ENCODE assay signal across 1 cellular context in genomic region chr17:27540300-27541105, GRCh38.
TF ChIP-seq lines count a peak whose summit lies in the region.

No MANE protein-coding gene starts in this region.

TF ChIP-seq in A549, 52 proteins besides CTCF, POLR2A, EP300 and RAD21 (continued from another document):
- TF ChIP-seq BCL3 (IDR thresholded peaks at IDR 0.05) = peak; percentile 92
- TF ChIP-seq CBX8 (IDR thresholded peaks at IDR 0.05) = no peak
- no peak for TF ChIP-seq ZC3H11A (IDR thresholded peaks at IDR 0.05)
- TF ChIP-seq MYC (IDR thresholded peaks at IDR 0.05; ENCODE audit: borderline replicate concordance, low read length) = no peak
- TF ChIP-seq HEYL (CRISPR knock-in tag; IDR thresholded peaks at IDR 0.05) = no peak
- TF ChIP-seq SMC3 (IDR thresholded peaks at IDR 0.05) = peak; percentile 68; the same call in 2 of the 3 replicates
- TF ChIP-seq, protein P1, sequence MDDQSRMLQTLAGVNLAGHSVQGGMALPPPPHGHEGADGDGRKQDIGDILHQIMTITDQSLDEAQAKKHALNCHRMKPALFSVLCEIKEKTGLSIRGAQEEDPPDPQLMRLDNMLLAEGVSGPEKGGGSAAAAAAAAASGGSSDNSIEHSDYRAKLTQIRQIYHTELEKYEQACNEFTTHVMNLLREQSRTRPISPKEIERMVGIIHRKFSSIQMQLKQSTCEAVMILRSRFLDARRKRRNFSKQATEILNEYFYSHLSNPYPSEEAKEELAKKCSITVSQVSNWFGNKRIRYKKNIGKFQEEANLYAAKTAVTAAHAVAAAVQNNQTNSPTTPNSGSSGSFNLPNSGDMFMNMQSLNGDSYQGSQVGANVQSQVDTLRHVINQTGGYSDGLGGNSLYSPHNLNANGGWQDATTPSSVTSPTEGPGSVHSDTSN (IDR thresholded peaks at IDR 0.05) = 0 out of 2 replicates have a peak, but pooled peaks have one; percentile 30
- no peak for TF ChIP-seq RNF2 (IDR thresholded peaks at IDR 0.05; ENCODE audit: borderline replicate concordance, low read depth)
- TF ChIP-seq ZSCAN20 (CRISPR knock-in tag; IDR thresholded peaks at IDR 0.05) = no peak
- TF ChIP-seq, protein P2, sequence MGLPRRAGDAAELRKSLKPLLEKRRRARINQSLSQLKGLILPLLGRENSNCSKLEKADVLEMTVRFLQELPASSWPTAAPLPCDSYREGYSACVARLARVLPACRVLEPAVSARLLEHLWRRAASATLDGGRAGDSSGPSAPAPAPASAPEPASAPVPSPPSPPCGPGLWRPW (IDR thresholded peaks at IDR 0.05) = peak; percentile 61; the same call in 1 of the 2 replicates
- peak; percentile 23 for TF ChIP-seq MAFK (IDR thresholded peaks at IDR 0.05; ENCODE audit: partially characterized antibody)
- no peak for TF ChIP-seq HOXA7 (CRISPR knock-in tag; IDR thresholded peaks at IDR 0.05)
- peak; percentile 91 for TF ChIP-seq GATA3 (IDR thresholded peaks at IDR 0.05; ENCODE audit: borderline replicate concordance)
- TF ChIP-seq JUNB (IDR thresholded peaks at IDR 0.05) = peak; percentile 79
- no peak for TF ChIP-seq TP53 (CRISPR knock-in tag; IDR thresholded peaks at IDR 0.05)
- TF ChIP-seq, protein P3, sequence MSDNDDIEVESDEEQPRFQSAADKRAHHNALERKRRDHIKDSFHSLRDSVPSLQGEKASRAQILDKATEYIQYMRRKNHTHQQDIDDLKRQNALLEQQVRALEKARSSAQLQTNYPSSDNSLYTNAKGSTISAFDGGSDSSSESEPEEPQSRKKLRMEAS (IDR thresholded peaks at IDR 0.05) = peak; percentile 80
- TF ChIP-seq KDM1A (IDR thresholded peaks at IDR 0.05; ENCODE audit: low read depth) = no peak
- TF ChIP-seq CHD2 (IDR thresholded peaks at IDR 0.05; ENCODE audit: low read length, partially characterized antibody) = no peak
- TF ChIP-seq EHMT2 (IDR thresholded peaks at IDR 0.05; ENCODE audit: low read depth) = no peak
- no peak for TF ChIP-seq ATOH8 (CRISPR knock-in tag; IDR thresholded peaks at IDR 0.05; ENCODE audit: low read depth)
- TF ChIP-seq BHLHE40 (IDR thresholded peaks at IDR 0.05; ENCODE audit: low read depth, low read length) = no peak
- no peak for TF ChIP-seq TFCP2L1 (CRISPR knock-in tag; IDR thresholded peaks at IDR 0.05)
- no peak for TF ChIP-seq HDAC2 (IDR thresholded peaks at IDR 0.05)
- TF ChIP-seq HMGXB4 (CRISPR knock-in tag; IDR thresholded peaks at IDR 0.05; ENCODE audit: borderline replicate concordance) = no peak
- TF ChIP-seq RCOR1 (IDR thresholded peaks at IDR 0.05; ENCODE audit: low read depth, low read length) = no peak
- TF ChIP-seq EHF (CRISPR knock-in tag; IDR thresholded peaks at IDR 0.05) = no peak
- TF ChIP-seq NR3C1 (IDR thresholded peaks at IDR 0.05) = no peak; the same call in 2 of the 3 replicates
- no peak for TF ChIP-seq CBX2 (IDR thresholded peaks at IDR 0.05; ENCODE audit: borderline replicate concordance, low read depth)
- no peak for TF ChIP-seq FOSB (CRISPR knock-in tag; IDR thresholded peaks at IDR 0.05)
- no peak for TF ChIP-seq MAZ (IDR thresholded peaks at IDR 0.05; ENCODE audit: borderline replicate concordance, low read depth, low read length)
- TF ChIP-seq NPAS2 (CRISPR knock-in tag; IDR thresholded peaks at IDR 0.05; ENCODE audit: borderline replicate concordance) = no peak
- TF ChIP-seq CHD4 (IDR thresholded peaks at IDR 0.05; ENCODE audit: borderline replicate concordance) = no peak
- TF ChIP-seq RFX5 (IDR thresholded peaks at IDR 0.05) = no peak
- no peak for TF ChIP-seq POLR2AphosphoS2 (conservative IDR thresholded peaks at IDR 0.05; ENCODE audit: low read length)
- no peak for TF ChIP-seq RARB (CRISPR knock-in tag; IDR thresholded peaks at IDR 0.05)
- TF ChIP-seq FOSL2 (IDR thresholded peaks at IDR 0.05) = peak; percentile 30; the same call in 1 of the 2 replicates
- TF ChIP-seq FOSL2 (CRISPR knock-in tag; IDR thresholded peaks at IDR 0.05) = no peak; the same call in 1 of the 2 replicates
